25 cellular contexts compared by ENCODE assay signal in the genomic region with DNA sequence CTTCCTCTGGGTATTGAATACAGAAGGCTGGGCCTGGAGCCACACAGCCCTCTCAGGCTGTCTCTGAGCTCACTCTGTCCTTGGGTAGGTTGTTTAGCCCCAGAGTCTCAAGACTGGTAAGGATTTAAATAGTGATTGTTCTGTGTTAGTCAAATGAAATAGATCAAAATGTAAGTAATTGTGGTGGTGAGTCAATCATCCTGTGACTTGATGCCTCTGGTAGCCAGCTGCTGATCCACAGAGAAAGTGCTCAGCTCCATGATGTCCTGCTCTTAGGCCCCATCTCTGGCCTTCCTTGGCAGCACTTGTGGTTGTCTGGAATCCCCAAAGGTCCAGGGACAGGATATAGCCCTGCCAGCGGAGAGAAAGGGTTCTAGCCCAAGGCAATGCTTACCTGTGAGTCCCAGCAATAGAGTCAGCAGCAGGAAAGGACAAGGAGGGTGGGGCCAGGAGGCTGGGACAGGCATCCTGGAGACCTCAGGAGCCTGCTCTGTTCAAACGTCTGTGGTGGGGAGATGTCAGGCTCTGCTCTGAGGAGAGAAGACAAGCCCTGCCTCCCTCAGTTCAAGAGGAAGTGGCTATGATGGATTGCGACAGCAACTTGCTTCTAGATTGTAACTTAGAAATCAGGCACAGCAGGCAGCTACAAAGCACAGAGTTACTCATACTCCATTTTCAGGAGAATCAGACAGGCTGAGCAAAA. TPM values are rescaled to one million over a fixed set of nuclear protein-coding genes. Genes with fewer than 3 reads are reported as not detected.
DNase-seq lines count a peak whose midpoint lies in the region; ATAC-seq, FAIRE-seq and TF ChIP-seq lines count a peak whose summit lies in the region.
"Had no signal": no experiment of that assay in that cellular context is flagged by ENCODE, and none has a peak within 500 bp of the region (broad histone marks: within the 10 kb centered on the region; RNA-seq: fewer than 3 reads in every experiment).

No MANE protein-coding gene starts in this region.

- no peak overlapping the region for H3K4me3 Mint-ChIP-seq in CD4-positive, alpha-beta T cell
- no peak overlapping the region for H3K4me3 Mint-ChIP-seq in activated CD4-positive, alpha-beta memory T cell treated with anti-CD3 and anti-CD28 coated beads, Interleukin-2, amount 10 ng/mL, durations not matched to agents 7 days and 5 days
- H3K4me3 Mint-ChIP-seq in activated T-cell treated with anti-CD3 and anti-CD28 coated beads, Interleukin-2, amount 50 U/mL, for 72 hours, result no peak overlapping the region
- H3K4me3 Mint-ChIP-seq: memory B cell had no signal

- H3K36me3 ChIP-seq in kidney (ENCODE audit: control insufficient read depth in 1 of 2, insufficient read depth in 2 of 2, low read length in 2 of 2), result no peaks in the 10 kb centered on the region
- H3K36me3 ChIP-seq: cardiac muscle cell, sigmoid colon had no signal

- H3K27me3 ChIP-seq in CD4-positive, alpha-beta T cell (ENCODE audit: control insufficient read depth, insufficient read depth, low read length), result no peaks in the 10 kb centered on the region
- H3K27me3 ChIP-seq: cardiac muscle cell, sigmoid colon had no signal

- no peaks in the 10 kb centered on the region for H3K9me3 Mint-ChIP-seq in CD4-positive, alpha-beta T cell
- no peaks in the 10 kb centered on the region for H3K9me3 Mint-ChIP-seq in activated CD4-positive, alpha-beta memory T cell treated with anti-CD3 and anti-CD28 coated beads, Interleukin-2, amount 10 ng/mL, durations not matched to agents 7 days and 5 days
- no peaks in the 10 kb centered on the region for H3K9me3 Mint-ChIP-seq in activated T-cell treated with anti-CD3 and anti-CD28 coated beads, Interleukin-2, amount 50 U/mL, for 72 hours
- H3K9me3 Mint-ChIP-seq: CD8-positive, alpha-beta memory T cell; memory B cell had no signal

- H3K4me1 Mint-ChIP-seq in CD4-positive, alpha-beta T cell (ENCODE audit: low read depth), result no peaks in the 10 kb centered on the region
- H3K4me1 Mint-ChIP-seq in activated CD4-positive, alpha-beta memory T cell treated with anti-CD3 and anti-CD28 coated beads, Interleukin-2, amount 10 ng/mL, durations not matched to agents 7 days and 5 days, result peaks cover 24% of the 10 kb centered on the region
- H3K4me1 Mint-ChIP-seq in activated T-cell treated with anti-CD3 and anti-CD28 coated beads, Interleukin-2, amount 50 U/mL, for 72 hours (ENCODE audit: low read depth), result no peaks in the 10 kb centered on the region
- H3K4me1 Mint-ChIP-seq: memory B cell had no signal

- H3K36me3 Mint-ChIP-seq in CD4-positive, alpha-beta T cell (ENCODE audit: low read depth), result no peaks in the 10 kb centered on the region
- H3K36me3 Mint-ChIP-seq in activated CD4-positive, alpha-beta memory T cell treated with anti-CD3 and anti-CD28 coated beads, Interleukin-2, amount 10 ng/mL, durations not matched to agents 7 days and 5 days (ENCODE audit: low read depth), result no peaks in the 10 kb centered on the region
- H3K36me3 Mint-ChIP-seq in activated T-cell treated with anti-CD3 and anti-CD28 coated beads, Interleukin-2, amount 50 U/mL, for 72 hours (ENCODE audit: insufficient read depth in 2 of 2), result no peaks in the 10 kb centered on the region
- H3K36me3 Mint-ChIP-seq: memory B cell had no signal

- TF ChIP-seq CTCF in CD4-positive, alpha-beta T cell (IDR thresholded peaks at IDR 0.05), result no peak
- TF ChIP-seq CTCF in kidney (IDR thresholded peaks at IDR 0.05; ENCODE audit: borderline replicate concordance, extremely low read depth, insufficient read depth), result no peak

- FAIRE-seq in kidney (lab: Jason Lieb, UNC), result no peak
- FAIRE-seq: G401.6 had no signal

- DNase-seq in CD4-positive, alpha-beta T cell, result no peak
- DNase-seq in Jurkat, Clone E6-1 (ENCODE audit: low read depth, low spot score), result peak; percentile 84
- peak; percentile 43 for DNase-seq in activated CD4-positive, alpha-beta memory T cell treated with anti-CD3 and anti-CD28 coated beads, Interleukin-2, amount 10 ng/mL, durations not matched to agents 7 days and 5 days
- DNase-seq in left lobe of liver (ENCODE audit: low spot score) (no peak), kidney (no peak)
- no peak for DNase-seq in activated T-cell treated with anti-CD3 and anti-CD28 coated beads, Interleukin-2, amount 50 U/mL, for 72 hours
- DNase-seq: activated CD4-positive, alpha-beta T cell treated with anti-CD3 and anti-CD28 coated beads, Interleukin-2, amount 50 U/mL, for 48 hours; activated gamma-delta T cell treated with Interleukin-2 at 50 U/mL for 16 hours; activated T-cell treated with anti-CD3 and anti-CD28 coated beads for 4 hours; cortex of kidney; NCI-H1436 treated with DMSO at 0.1 percent for 48 hours; NCI-H526; posterior cingulate gyrus; sigmoid colon; stimulated activated CD8-positive, alpha-beta memory T cell treated with anti-CD3 and anti-CD28 coated beads, Interleukin-4, amount 100 ng/mL, for 48 hours; T1000; trophoblast cell had no signal

- CTCF ChIA-PET in CD4-positive, alpha-beta T cell (lab: Charles Lee), result no interaction called here
- CTCF ChIA-PET in activated CD4-positive, alpha-beta memory T cell treated with anti-CD3 and anti-CD28 coated beads, Interleukin-2, amount 10 ng/mL, durations not matched to agents 7 days and 5 days (lab: Charles Lee), result no interaction called here

- ATAC-seq in CD4-positive, alpha-beta T cell (ENCODE audit: poor library complexity), result no peak
- ATAC-seq in left lobe of liver, result peak; percentile 13
- ATAC-seq in esophagus mucosa, result no peak
- ATAC-seq in activated T-cell treated with anti-CD3 and anti-CD28 coated beads, Interleukin-2, amount 50 U/mL, for 72 hours (replicated peaks in 1 of 2), result no peak

- no peaks in the 10 kb centered on the region for H3K27me3 Mint-ChIP-seq in CD4-positive, alpha-beta T cell
- H3K27me3 Mint-ChIP-seq in activated CD4-positive, alpha-beta memory T cell treated with anti-CD3 and anti-CD28 coated beads, Interleukin-2, amount 10 ng/mL, durations not matched to agents 7 days and 5 days, result no peaks in the 10 kb centered on the region
- H3K27me3 Mint-ChIP-seq in activated T-cell treated with anti-CD3 and anti-CD28 coated beads, Interleukin-2, amount 50 U/mL, for 72 hours (ENCODE audit: low read depth), result no peaks in the 10 kb centered on the region
- H3K27me3 Mint-ChIP-seq: CD8-positive, alpha-beta memory T cell; memory B cell had no signal

- intact Hi-C loops in CD4-positive, alpha-beta T cell (cut with DNase I, micrococcal nuclease), result no loop called here
- intact Hi-C loops in kidney (cut with DNase I), result no loop called here

- no peaks in the 10 kb centered on the region for H3K4me1 ChIP-seq in kidney (ENCODE audit: control insufficient read depth in 1 of 2, insufficient read depth in 1 of 2, low read depth in 1 of 2, low read length in 2 of 2)
- H3K4me1 ChIP-seq: sigmoid colon had no signal

- no peak overlapping the region for H3K27ac Mint-ChIP-seq in CD4-positive, alpha-beta T cell
- peak overlapping the region; percentile 71 for H3K27ac Mint-ChIP-seq in activated CD4-positive, alpha-beta memory T cell treated with anti-CD3 and anti-CD28 coated beads, Interleukin-2, amount 10 ng/mL, durations not matched to agents 7 days and 5 days
- H3K27ac Mint-ChIP-seq in activated T-cell treated with anti-CD3 and anti-CD28 coated beads, Interleukin-2, amount 50 U/mL, for 72 hours, result no peak overlapping the region
- H3K27ac Mint-ChIP-seq: memory B cell had no signal

- POLR2A ChIA-PET in CD4-positive, alpha-beta T cell (lab: Charles Lee), result no interaction called here
- POLR2A ChIA-PET in activated CD4-positive, alpha-beta memory T cell treated with anti-CD3 and anti-CD28 coated beads, Interleukin-2, amount 10 ng/mL, durations not matched to agents 7 days and 5 days (lab: Charles Lee), result no interaction called here

- H3K27ac ChIP-seq in CD4-positive, alpha-beta T cell (ENCODE audit: low read depth, low read length), result peak overlapping the region; percentile 29
- H3K27ac ChIP-seq in kidney (ENCODE audit: low read depth in 2 of 2, low read length in 2 of 2), result no peak overlapping the region
- H3K27ac ChIP-seq: cardiac muscle cell, sigmoid colon had no signal

- H3K9ac ChIP-seq in kidney (ENCODE audit: low read length in 2 of 2), result no peak overlapping the region

- no peaks in the 10 kb centered on the region for H3K9me3 ChIP-seq in CD4-positive, alpha-beta T cell (ENCODE audit: control insufficient read depth, low read length)
- no peaks in the 10 kb centered on the region for H3K9me3 ChIP-seq in kidney (ENCODE audit: control insufficient read depth in 1 of 2, low read length in 2 of 2)
- H3K9me3 ChIP-seq: sigmoid colon had no signal

- H3K4me3 ChIP-seq in Jurkat, Clone E6-1 (ENCODE audit: low read length), result peak overlapping the region; percentile 37
- no peak overlapping the region for H3K4me3 ChIP-seq in kidney (ENCODE audit: low read length in 2 of 2)
- H3K4me3 ChIP-seq: cardiac muscle cell, sigmoid colon had no signal

RNA-seq across cellular contexts. Expression of a gene that starts 30.8 kb away (rescaled TPM):
- under 1 TPM; 0.28 to 0.55 TPM for total RNA-seq in CD4-positive, alpha-beta T cell
- not detected for polyA plus RNA-seq in Jurkat, Clone E6-1 (2012; ENCODE audit: insufficient read depth, insufficient read length)
- total RNA-seq in activated CD4-positive, alpha-beta memory T cell treated with anti-CD3 and anti-CD28 coated beads, Interleukin-2, amount 10 ng/mL, durations not matched to agents 7 days and 5 days, result under 1 TPM in 1 of 2 experiments, not detected in 1; 0.15 TPM
- not detected for total RNA-seq in left lobe of liver
- not detected for total RNA-seq in esophagus mucosa
- 0.35 TPM for total RNA-seq in kidney
- not detected for polyA plus RNA-seq in kidney (ENCODE audit: insufficient read depth, low read depth, low replicate concordance)
- not detected for total RNA-seq in activated T-cell treated with anti-CD3 and anti-CD28 coated beads, Interleukin-2, amount 50 U/mL, for 72 hours
- total RNA-seq: cardiac muscle cell; CD8-positive, alpha-beta memory T cell; fibroblast of lung; glomerular endothelial cell; kidney epithelial cell had no signal
- polyA plus RNA-seq: cardiac muscle cell; CD8-positive, alpha-beta memory T cell; fibroblast of lung had no signal

RNA-seq across cellular contexts. Expression of a gene that starts 31.5 kb away (rescaled TPM):
- total RNA-seq in CD4-positive, alpha-beta T cell, result 1 to 10 TPM; 7.8 to 8.6 TPM
- polyA plus RNA-seq in Jurkat, Clone E6-1 (2012; ENCODE audit: insufficient read depth, insufficient read length), result 3.8 TPM
- total RNA-seq in activated CD4-positive, alpha-beta memory T cell treated with anti-CD3 and anti-CD28 coated beads, Interleukin-2, amount 10 ng/mL, durations not matched to agents 7 days and 5 days, result 1 to 10 TPM; 5.1 to 7.1 TPM
- total RNA-seq in left lobe of liver (0.40 TPM), esophagus mucosa (3.5 TPM), kidney (8.2 TPM)
- polyA plus RNA-seq in kidney (ENCODE audit: insufficient read depth, low read depth, low replicate concordance), result 0.58 TPM
- 1 to 10 TPM in 1 of 2 donors, under 1 TPM in 1; 0.91 to 1.6 TPM for total RNA-seq in activated T-cell treated with anti-CD3 and anti-CD28 coated beads, Interleukin-2, amount 50 U/mL, for 72 hours
- total RNA-seq: cardiac muscle cell had no signal
- polyA plus RNA-seq: cardiac muscle cell, fibroblast of lung had no signal

Comparison
In these comparisons a context has a peak if more than half of its experiments do, and no peak if none do; other contexts are left out.
1. DNase-seq: peak in Jurkat, Clone E6-1 (single experiment) and activated CD4-positive, alpha-beta memory T cell treated with anti-CD3 and anti-CD28 coated beads, Interleukin-2, amount 10 ng/mL, durations not matched to agents 7 days and 5 days (single experiment); none in CD4-positive, alpha-beta T cell (0 of 10), left lobe of liver (single experiment), kidney (single experiment) and activated T-cell treated with anti-CD3 and anti-CD28 coated beads, Interleukin-2, amount 50 U/mL, for 72 hours (0 of 2).